1 cellular context compared by ENCODE assay signal in genomic region chrY:2913066-2913815, GRCh38.
TF ChIP-seq lines count a peak whose summit lies in the region.

No MANE protein-coding gene starts in this region.

TF ChIP-seq in HepG2, 621 proteins besides CTCF, POLR2A, EP300 and RAD21 (continued from another document):
- TF ChIP-seq ZNF597 (CRISPR knock-in tag; IDR thresholded peaks at IDR 0.05) (no peak), ZNF205 (CRISPR knock-in tag; IDR thresholded peaks at IDR 0.05) (no peak), FOSL2 (CRISPR knock-in tag; IDR thresholded peaks at IDR 0.05) (peak; percentile 69), SAFB2 (CRISPR knock-in tag; IDR thresholded peaks at IDR 0.05; ENCODE audit: borderline replicate concordance, low read depth) (no peak), SMC3 (IDR thresholded peaks at IDR 0.05; ENCODE audit: low read length) (peak; percentile 32; the same call in 1 of the 2 replicates), ZNF468 (CRISPR knock-in tag; IDR thresholded peaks at IDR 0.05) (no peak), STAT6 (CRISPR knock-in tag; IDR thresholded peaks at IDR 0.05; ENCODE audit: borderline replicate concordance) (no peak), SRSF9 (IDR thresholded peaks at IDR 0.05; ENCODE audit: borderline replicate concordance, insufficient read depth, low read depth, low read length, poor library complexity, severe bottlenecking) (no peak), KLF9 (CRISPR knock-in tag; IDR thresholded peaks at IDR 0.05; ENCODE audit: low read depth) (no peak), LRRFIP1 (CRISPR knock-in tag; conservative IDR thresholded peaks at IDR 0.05) (no peak), ZFP37 (CRISPR knock-in tag; IDR thresholded peaks at IDR 0.05; ENCODE audit: borderline replicate concordance) (no peak), STAG1 (CRISPR knock-in tag; IDR thresholded peaks at IDR 0.05) (peak; percentile 35; the same call in 1 of the 2 replicates)
- TF ChIP-seq, protein P1, sequence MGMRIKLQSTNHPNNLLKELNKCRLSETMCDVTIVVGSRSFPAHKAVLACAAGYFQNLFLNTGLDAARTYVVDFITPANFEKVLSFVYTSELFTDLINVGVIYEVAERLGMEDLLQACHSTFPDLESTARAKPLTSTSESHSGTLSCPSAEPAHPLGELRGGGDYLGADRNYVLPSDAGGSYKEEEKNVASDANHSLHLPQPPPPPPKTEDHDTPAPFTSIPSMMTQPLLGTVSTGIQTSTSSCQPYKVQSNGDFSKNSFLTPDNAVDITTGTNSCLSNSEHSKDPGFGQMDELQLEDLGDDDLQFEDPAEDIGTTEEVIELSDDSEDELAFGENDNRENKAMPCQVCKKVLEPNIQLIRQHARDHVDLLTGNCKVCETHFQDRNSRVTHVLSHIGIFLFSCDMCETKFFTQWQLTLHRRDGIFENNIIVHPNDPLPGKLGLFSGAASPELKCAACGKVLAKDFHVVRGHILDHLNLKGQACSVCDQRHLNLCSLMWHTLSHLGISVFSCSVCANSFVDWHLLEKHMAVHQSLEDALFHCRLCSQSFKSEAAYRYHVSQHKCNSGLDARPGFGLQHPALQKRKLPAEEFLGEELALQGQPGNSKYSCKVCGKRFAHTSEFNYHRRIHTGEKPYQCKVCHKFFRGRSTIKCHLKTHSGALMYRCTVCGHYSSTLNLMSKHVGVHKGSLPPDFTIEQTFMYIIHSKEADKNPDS (CRISPR knock-in tag; IDR thresholded peaks at IDR 0.05), result no peak
- TF ChIP-seq, protein P2, sequence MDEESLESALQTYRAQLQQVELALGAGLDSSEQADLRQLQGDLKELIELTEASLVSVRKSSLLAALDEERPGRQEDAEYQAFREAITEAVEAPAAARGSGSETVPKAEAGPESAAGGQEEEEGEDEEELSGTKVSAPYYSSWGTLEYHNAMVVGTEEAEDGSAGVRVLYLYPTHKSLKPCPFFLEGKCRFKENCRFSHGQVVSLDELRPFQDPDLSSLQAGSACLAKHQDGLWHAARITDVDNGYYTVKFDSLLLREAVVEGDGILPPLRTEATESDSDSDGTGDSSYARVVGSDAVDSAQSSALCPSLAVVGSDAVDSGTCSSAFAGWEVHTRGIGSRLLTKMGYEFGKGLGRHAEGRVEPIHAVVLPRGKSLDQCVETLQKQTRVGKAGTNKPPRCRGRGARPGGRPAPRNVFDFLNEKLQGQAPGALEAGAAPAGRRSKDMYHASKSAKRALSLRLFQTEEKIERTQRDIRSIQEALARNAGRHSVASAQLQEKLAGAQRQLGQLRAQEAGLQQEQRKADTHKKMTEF (CRISPR knock-in tag; IDR thresholded peaks at IDR 0.05), result no peak
